ENCODE assay signal across 8 cellular contexts in the genomic region with DNA sequence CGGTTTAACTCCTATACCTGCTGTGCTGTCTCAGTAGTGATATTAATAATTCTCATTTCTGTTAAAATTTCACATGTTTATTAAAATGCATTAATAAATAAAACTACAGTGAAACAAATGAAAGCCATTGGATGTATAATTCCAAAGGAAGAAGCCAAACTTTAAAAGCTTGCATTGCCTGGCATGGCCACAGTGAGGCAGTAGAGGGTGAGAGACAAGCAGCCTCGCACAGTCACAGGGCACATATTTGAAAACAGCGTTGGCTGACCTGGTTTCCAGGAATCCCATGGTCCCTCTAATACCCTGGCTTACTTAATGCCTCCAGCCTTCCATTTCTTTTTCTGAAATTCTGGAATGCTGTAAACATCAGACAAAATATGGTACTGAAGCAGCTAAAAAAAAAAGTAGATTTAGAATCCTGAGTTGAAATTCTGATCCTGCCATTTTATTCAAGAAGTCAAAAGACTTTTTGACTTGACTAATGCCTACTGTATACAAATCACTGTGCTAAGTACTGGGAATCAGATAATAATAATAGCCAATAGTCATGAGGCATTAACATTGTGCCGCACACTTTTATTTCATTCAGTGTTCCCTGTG. TPM values are rescaled to one million over a fixed set of nuclear protein-coding genes. Genes with fewer than 3 reads are reported as not detected.
A peak's percentile ranks its signal among the peaks of the same experiment; 100 is the strongest.
DNase-seq lines count a peak whose midpoint lies in the region; ATAC-seq and TF ChIP-seq lines count a peak whose summit lies in the region.

No MANE protein-coding gene starts in this region.

- H3K4me1 ChIP-seq in mammary epithelial cell (ENCODE audit: insufficient read depth, low read length) = no peaks in the 10 kb centered on the region

- no peaks in the 10 kb centered on the region for H4K20me1 ChIP-seq in mammary epithelial cell (ENCODE audit: insufficient read depth, low read length)

- H3K36me3 ChIP-seq in mammary epithelial cell (ENCODE audit: insufficient read depth, low read length) = no peaks in the 10 kb centered on the region

- no peaks in the 10 kb centered on the region for H3K79me2 ChIP-seq in mammary epithelial cell (ENCODE audit: insufficient read depth, low read length)

- ATAC-seq in HG02938 (IDR thresholded peaks at IDR 0.05; ENCODE audit: unreplicated experiment) = no peak

- BruUV-seq in mammary epithelial cell (replicated peaks; lab: Mats Ljungman, UMichigan) = no TSS peak

- no peaks in the 10 kb centered on the region for H3K9me3 ChIP-seq in mammary epithelial cell (replicated peaks; ENCODE audit: insufficient read depth, low read length)

- no peak overlapping the region for H3K9ac ChIP-seq in mammary epithelial cell (ENCODE audit: insufficient read depth, low read length)

- CTCF ChIA-PET in mammary epithelial cell (lab: Charles Lee; ENCODE audit: low non-redundant PET) = interaction anchor here (0.8 kb wide), 3 partner anchors 9 to 191 kb away, joined by 4 to 7 read pairs (median 4); no protein-coding TSS in a partner anchor

- in situ Hi-C loops in mammary epithelial cell (cut with MboI; ENCODE audit: low sequenced_read_pairs in 2 of 2) = loop anchor here (5.0 to 25.0 kb wide), 2 partner anchors 187 to 508 kb away; no protein-coding TSS in a partner anchor

- H3K27ac ChIP-seq in VCaP = no peak overlapping the region
- H3K27ac ChIP-seq in mammary epithelial cell (ENCODE audit: insufficient read depth, low read depth, low read length) = no peak overlapping the region

- dilution Hi-C loops in mammary epithelial cell (cut with HindIII; ENCODE audit: low sequenced_read_pairs) = loop anchor here (5.0 to 25.0 kb wide), 3 partner anchors 187 to 508 kb away; no protein-coding TSS in a partner anchor

- 41% methylated on average over 4 of the region's 4 CpGs for WGBS in mammary epithelial cell (ENCODE audit: low coverage, missing lambda C conversion rate)

- no peak overlapping the region for H3K4me2 ChIP-seq in mammary epithelial cell (ENCODE audit: insufficient read depth, low read depth, low read length)

- intact Hi-C loops in mammary epithelial cell (cut with micrococcal nuclease) = loop anchor here (1.0 to 2.0 kb wide), 2 partner anchors 149 to 510 kb away; no protein-coding TSS in a partner anchor

- peak; percentile 50 for DNase-seq in NK-92 treated with Interleukin-12 subunit alpha and Interleukin-12 subunit beta, amount 100 ng/mL, for 24 hours (lab: John Stamatoyannopoulos, UW)
- DNase-seq in NK-92 (lab: John Stamatoyannopoulos, UW; ENCODE audit: unreplicated experiment) (no peak), NCI-H187 (lab: John Stamatoyannopoulos, UW) (peak; percentile 51 to 67), mammary epithelial cell (peak; percentile 33), kidney glomerular epithelial cell (lab: John Stamatoyannopoulos, UW) (peak; percentile 65)
- peak; percentile 44 to 67 (median 51) for DNase-seq in stimulated activated CD4-positive, alpha-beta T cell treated with anti-CD3 and anti-CD28 coated beads, TNF-alpha, amount 100 ng/mL, for 24 hours (ENCODE audit: low read depth in 3 of 3)

- no peak overlapping the region for H2AFZ ChIP-seq in mammary epithelial cell (ENCODE audit: low read depth, low read length)

- no peaks in the 10 kb centered on the region for H3K27me3 ChIP-seq in mammary epithelial cell (ENCODE audit: insufficient read depth, low read length)

- H3K4me3 ChIP-seq in mammary epithelial cell (replicated peaks in 1 of 3; ENCODE audit: insufficient read depth in 1 of 3, low read depth in 2 of 3, low read length in 3 of 3) = no peak overlapping the region

- TF ChIP-seq CTCF in VCaP (conservative IDR thresholded peaks at IDR 0.05) = peak; percentile 85
- TF ChIP-seq CTCF in mammary epithelial cell (conservative IDR thresholded peaks at IDR 0.05 in 1 of 2, IDR thresholded peaks at IDR 0.05 in 1 of 2; ENCODE audit: extremely low read depth in 1 of 2, insufficient read depth in 1 of 2, low read depth in 1 of 2, low read length in 2 of 2) = peak; percentile 90 to 98

RNA-seq across cellular contexts. Expression of gene RNASEL, which starts 6.7 kb away (rescaled TPM):
- 1 to 10 TPM; 3.0 to 3.5 TPM for total RNA-seq in mammary epithelial cell
- polyA plus RNA-seq in mammary epithelial cell = 3.0 TPM
- 2.2 TPM for polyA minus RNA-seq in mammary epithelial cell

RNA-seq across cellular contexts. Expression of gene RGS16, which starts 8.4 kb away (rescaled TPM):
- total RNA-seq in mammary epithelial cell = under 1 TPM; 0.33 to 0.52 TPM
- polyA plus RNA-seq in mammary epithelial cell = 0.80 TPM
- 3.0 TPM for polyA minus RNA-seq in mammary epithelial cell
